8 cellular contexts compared by ENCODE assay signal in genomic region chr1:15411593-15412487, GRCh38. TPM values are rescaled to one million over a fixed set of nuclear protein-coding genes. Genes with fewer than 3 reads are reported as not detected.
DNase-seq lines count a peak whose midpoint lies in the region; ATAC-seq and TF ChIP-seq lines count a peak whose summit lies in the region.

No MANE protein-coding gene starts in this region.

- ATAC-seq in HG03064 (IDR thresholded peaks at IDR 0.05; ENCODE audit: low read depth, unreplicated experiment) (peak; percentile 51), SK-N-SH treated with all-trans-retinoic acid at 6 μM for 48 hours (peak; percentile 3; the same call in 1 of the 3 replicates)

- DNase-seq in DMS 273 (lab: John Stamatoyannopoulos, UW; ENCODE audit: unreplicated experiment), result peak; percentile 37
- DNase-seq in DMS 273 treated with DMSO at 0.1 percent for 48 hours (lab: John Stamatoyannopoulos, UW), result no peak
- DNase-seq in lower leg skin (ENCODE audit: low spot score in 2 of 2), result peak; percentile 55 to 92
- no peak for DNase-seq in occipital lobe (lab: John Stamatoyannopoulos, UW)

- 58 to 66% methylated on average over 21 of the region's 21 CpGs for WGBS in lower leg skin, 2 donors

- peak overlapping the region in 4 of 5 experiments; percentile 27 to 80 (median 74) for H3K27ac Mint-ChIP-seq in brain
- peak overlapping the region; percentile 68 for H3K27ac Mint-ChIP-seq in stimulated activated naive CD8-positive, alpha-beta T cell treated with anti-CD3 and anti-CD28 coated beads, Interleukin-15, Interleukin-2, amounts not matched to agents 100 ng/mL and 50 ng/mL, for 24 hours

- H3K9me3 Mint-ChIP-seq in brain, result no peaks in the 10 kb centered on the region
- no peaks in the 10 kb centered on the region for H3K9me3 Mint-ChIP-seq in stimulated activated naive CD8-positive, alpha-beta T cell treated with anti-CD3 and anti-CD28 coated beads, Interleukin-15, Interleukin-2, amounts not matched to agents 100 ng/mL and 50 ng/mL, for 24 hours

- H3K36me3 Mint-ChIP-seq in brain, result peaks cover 21% of the 10 kb centered on the region
- peaks cover 24% of the 10 kb centered on the region for H3K36me3 Mint-ChIP-seq in stimulated activated naive CD8-positive, alpha-beta T cell treated with anti-CD3 and anti-CD28 coated beads, Interleukin-15, Interleukin-2, amounts not matched to agents 100 ng/mL and 50 ng/mL, for 24 hours (ENCODE audit: low read depth)

- intact Hi-C loops in lower leg skin (cut with DNase I; ENCODE audit: low total_unique reads), result no loop called here

- H3K4me1 Mint-ChIP-seq in brain, result peaks cover 55% of the 10 kb centered on the region
- H3K4me1 Mint-ChIP-seq in stimulated activated naive CD8-positive, alpha-beta T cell treated with anti-CD3 and anti-CD28 coated beads, Interleukin-15, Interleukin-2, amounts not matched to agents 100 ng/mL and 50 ng/mL, for 24 hours (ENCODE audit: low read depth), result peaks cover 61% of the 10 kb centered on the region

- TF ChIP-seq CTCF in brain (conservative IDR thresholded peaks at IDR 0.05) (no peak), lower leg skin (IDR thresholded peaks at IDR 0.05) (no peak)

- TF ChIP-seq POLR2A in lower leg skin (IDR thresholded peaks at IDR 0.05), result no peak

- peak overlapping the region; percentile 88 to 95 (median 90) for H3K4me3 Mint-ChIP-seq in brain
- H3K4me3 Mint-ChIP-seq in stimulated activated naive CD8-positive, alpha-beta T cell treated with anti-CD3 and anti-CD28 coated beads, Interleukin-15, Interleukin-2, amounts not matched to agents 100 ng/mL and 50 ng/mL, for 24 hours, result peak overlapping the region; percentile 95

- H3K4me3 ChIP-seq in lower leg skin (ENCODE audit: low read depth, poor library complexity, severe bottlenecking), result peak overlapping the region; percentile 11

- H3K27me3 Mint-ChIP-seq in brain, result peaks cover 4% of the 10 kb centered on the region
- no peaks in the 10 kb centered on the region for H3K27me3 Mint-ChIP-seq in stimulated activated naive CD8-positive, alpha-beta T cell treated with anti-CD3 and anti-CD28 coated beads, Interleukin-15, Interleukin-2, amounts not matched to agents 100 ng/mL and 50 ng/mL, for 24 hours

TF ChIP-seq in SK-N-SH treated with all-trans-retinoic acid at 6 μM for 48 hours, 23 proteins besides CTCF, POLR2A, EP300 and RAD21:
- TF ChIP-seq PPARA (CRISPR knock-in tag; IDR thresholded peaks at IDR 0.05; ENCODE audit: borderline replicate concordance), result no peak
- TF ChIP-seq ZNF565 (CRISPR knock-in tag; conservative IDR thresholded peaks at IDR 0.05; ENCODE audit: low read depth), result no peak
- TF ChIP-seq TCF4 (CRISPR knock-in tag; IDR thresholded peaks at IDR 0.05; ENCODE audit: borderline replicate concordance), result no peak
- TF ChIP-seq ZNF70 (CRISPR knock-in tag; IDR thresholded peaks at IDR 0.05), result no peak
- no peak for TF ChIP-seq TOX (CRISPR knock-in tag; IDR thresholded peaks at IDR 0.05; ENCODE audit: borderline replicate concordance)
- TF ChIP-seq OSR1 (CRISPR knock-in tag; IDR thresholded peaks at IDR 0.05), result no peak
- no peak for TF ChIP-seq ESRRG (CRISPR knock-in tag; IDR thresholded peaks at IDR 0.05)
- no peak for TF ChIP-seq TSHZ2 (CRISPR knock-in tag; IDR thresholded peaks at IDR 0.05)
- no peak for TF ChIP-seq ZNF8 (CRISPR knock-in tag; IDR thresholded peaks at IDR 0.05)
- TF ChIP-seq ZC3H10 (CRISPR knock-in tag; IDR thresholded peaks at IDR 0.05), result no peak

RNA-seq across cellular contexts. Expression of gene EFHD2, which starts 2.2 kb away (rescaled TPM):
- polyA plus RNA-seq in brain (ENCODE audit: insufficient read depth, low read depth, low replicate concordance), result 109 TPM
- total RNA-seq in lower leg skin (10 to 100 TPM; 38.9 to 55.7 (median 43.5) TPM), occipital lobe (8.3 TPM)

RNA-seq across cellular contexts. Expression of gene CTRC, which starts 26.4 kb away (rescaled TPM):
- not detected for polyA plus RNA-seq in brain (ENCODE audit: insufficient read depth, low read depth, low replicate concordance)
- not detected for total RNA-seq in lower leg skin
- not detected for total RNA-seq in occipital lobe

RNA-seq across cellular contexts. Expression of gene CELA2A, which starts 44.7 kb away (rescaled TPM):
- polyA plus RNA-seq in brain (ENCODE audit: insufficient read depth, low read depth, low replicate concordance), result not detected
- total RNA-seq in lower leg skin, result not detected
- not detected for total RNA-seq in occipital lobe

Comparison
In these comparisons a context has a peak if more than half of its experiments do, and no peak if none do; other contexts are left out.
1. DNase-seq: peak in DMS 273 (single experiment) and lower leg skin (2 of 2); none in DMS 273 treated with DMSO at 0.1 percent for 48 hours (single experiment) and occipital lobe (single experiment).